22 cellular contexts compared by ENCODE assay signal in genomic region chr1:177648138-177648537, GRCh38.
DNase-seq lines count a peak whose midpoint lies in the region; ATAC-seq and TF ChIP-seq lines count a peak whose summit lies in the region.
"Had no signal": no experiment of that assay in that cellular context is flagged by ENCODE, and none has a peak within 500 bp of the region (broad histone marks: within the 10 kb centered on the region; RNA-seq: fewer than 3 reads in every experiment).

No MANE protein-coding gene starts in this region.

- H3K4me1 Mint-ChIP-seq in brain (peaks cover 43% of the 10 kb centered on the region), osteocyte (ENCODE audit: unreplicated experiment) (no peaks in the 10 kb centered on the region)
- H3K4me1 Mint-ChIP-seq: CD4-positive, CD25-positive, alpha-beta regulatory T cell had no signal

- TF ChIP-seq EP300 in esophagus muscularis mucosa (IDR thresholded peaks at IDR 0.05), result no peak

- peak overlapping the region; percentile 78 for H3K27ac ChIP-seq in VCaP
- no peak overlapping the region for H3K27ac ChIP-seq in esophagus muscularis mucosa (replicated peaks in 1 of 4)
- H3K27ac ChIP-seq: A549, BLaER1, C4-2B had no signal

- no peak for ATAC-seq in GM18909 (IDR thresholded peaks at IDR 0.05; ENCODE audit: poor library complexity, unreplicated experiment)
- ATAC-seq: A549; CD8-positive, alpha-beta T cell; GM12878 had no signal

- H3K4me3 Mint-ChIP-seq in brain (no peak overlapping the region), osteocyte (ENCODE audit: unreplicated experiment) (no peak overlapping the region)
- H3K4me3 Mint-ChIP-seq: CD4-positive, CD25-positive, alpha-beta regulatory T cell; CD8-positive, alpha-beta T cell had no signal

- H3K9me3 ChIP-seq in esophagus muscularis mucosa, result no peaks in the 10 kb centered on the region
- H3K9me3 ChIP-seq: A549, BLaER1 had no signal

- TF ChIP-seq CTCF in VCaP (conservative IDR thresholded peaks at IDR 0.05) (no peak), brain (conservative IDR thresholded peaks at IDR 0.05) (no peak), esophagus muscularis mucosa (IDR thresholded peaks at IDR 0.05) (no peak), osteocyte (IDR thresholded peaks at IDR 0.05) (no peak), GM13976 (IDR thresholded peaks at IDR 0.05; ENCODE audit: borderline replicate concordance, control extremely low read depth, extremely low read depth, insufficient read depth, missing control alignments) (no peak)

- in situ Hi-C loops in GM13976 (cut with MboI; ENCODE audit: low sequenced_read_pairs, unreplicated experiment), result no loop called here

- H3K36me3 Mint-ChIP-seq in brain (no peaks in the 10 kb centered on the region), osteocyte (ENCODE audit: unreplicated experiment) (no peaks in the 10 kb centered on the region)
- H3K36me3 Mint-ChIP-seq: CD4-positive, CD25-positive, alpha-beta regulatory T cell; CD8-positive, alpha-beta T cell had no signal

- no peaks in the 10 kb centered on the region for H3K27me3 ChIP-seq in esophagus muscularis mucosa
- H3K27me3 ChIP-seq: BLaER1 had no signal

- H3K27me3 Mint-ChIP-seq in brain (peaks cover 3% of the 10 kb centered on the region), osteocyte (ENCODE audit: unreplicated experiment) (no peaks in the 10 kb centered on the region)
- H3K27me3 Mint-ChIP-seq: CD4-positive, CD25-positive, alpha-beta regulatory T cell had no signal

- H3K9me3 Mint-ChIP-seq in brain (peaks cover 0 to 11% (median 5%) of the 10 kb centered on the region in 5 experiments), osteocyte (ENCODE audit: unreplicated experiment) (no peaks in the 10 kb centered on the region)
- H3K9me3 Mint-ChIP-seq: CD8-positive, alpha-beta T cell had no signal

- intact Hi-C loops in esophagus muscularis mucosa (cut with DNase I), result no loop called here

- H3K4me3 ChIP-seq in esophagus muscularis mucosa, result no peak overlapping the region
- H3K4me3 ChIP-seq: A549, BLaER1, GM12878 had no signal

- no peaks in the 10 kb centered on the region for H3K36me3 ChIP-seq in esophagus muscularis mucosa
- H3K36me3 ChIP-seq: BLaER1 had no signal

- TF ChIP-seq POLR2A in esophagus muscularis mucosa (IDR thresholded peaks at IDR 0.05; ENCODE audit: low read depth), result no peak

- H3K27ac Mint-ChIP-seq in brain, result peak overlapping the region in 3 of 5 experiments; percentile 51 to 66 (median 65)
- no peak overlapping the region for H3K27ac Mint-ChIP-seq in osteocyte (ENCODE audit: unreplicated experiment)
- H3K27ac Mint-ChIP-seq: CD8-positive, alpha-beta T cell had no signal

- no peaks in the 10 kb centered on the region for H3K4me1 ChIP-seq in esophagus muscularis mucosa
- H3K4me1 ChIP-seq: A549, Caco-2 had no signal

- peak; percentile 78 for DNase-seq in esophagus muscularis mucosa (ENCODE audit: extremely low spot score)
- peak; percentile 32 for DNase-seq in osteocyte (ENCODE audit: extremely low spot score, unreplicated experiment)
- no peak for DNase-seq in GM13976 (ENCODE audit: low spot score)
- no peak for DNase-seq in KG1 (lab: John Stamatoyannopoulos, UW)
- DNase-seq: 8988T; ACHN; Caco-2; CD4-positive, CD25-positive, alpha-beta regulatory T cell; CD8-positive, alpha-beta T cell; DMS153; EL; GDM1; GOT3; H7; HCEC 1CT had no signal

- 89% methylated on average over 1 of the region's 1 CpG for WGBS in esophagus muscularis mucosa

Comparison
In these comparisons a context has a peak if more than half of its experiments do, and no peak if none do; other contexts are left out.
1. DNase-seq: peak in esophagus muscularis mucosa (single experiment) and osteocyte (single experiment); none in GM13976 (single experiment) and KG1 (single experiment).